Comparison of ENCODE assay signal across 12 cellular contexts in genomic region chr12:120249266-120249874, GRCh38. TPM values are rescaled to one million over a fixed set of nuclear protein-coding genes. Genes with fewer than 3 reads are reported as not detected.
A peak's percentile ranks its signal among the peaks of the same experiment; 100 is the strongest.
DNase-seq lines count a peak whose midpoint lies in the region; ATAC-seq and TF ChIP-seq lines count a peak whose summit lies in the region.
"Had no signal": no experiment of that assay in that cellular context is flagged by ENCODE, and none has a peak within 500 bp of the region (broad histone marks: within the 10 kb centered on the region; RNA-seq: fewer than 3 reads in every experiment).

No MANE protein-coding gene starts in this region.

- H3K4me3 Mint-ChIP-seq in natural killer cell treated with Interleukin-12 subunit alpha and Interleukin-12 subunit beta and Interleukin-15 and Interleukin-18, amount 100 ng/mL, for 72 hours = peak overlapping the region; percentile 91

- no peaks in the 10 kb centered on the region for H3K27me3 ChIP-seq in ACC112 (ENCODE audit: insufficient read depth, low read length)
- H3K27me3 ChIP-seq in dorsolateral prefrontal cortex = no peaks in the 10 kb centered on the region

- no peaks in the 10 kb centered on the region for H3K9me3 Mint-ChIP-seq in natural killer cell treated with Interleukin-12 subunit alpha and Interleukin-12 subunit beta and Interleukin-15 and Interleukin-18, amount 100 ng/mL, for 72 hours

- peak overlapping the region; percentile 40 for H3K4me3 ChIP-seq in ACC112 (ENCODE audit: low read depth, low read length)
- H3K4me3 ChIP-seq in dorsolateral prefrontal cortex = peak overlapping the region in 11 of 59 donors; percentile 2 to 31 (median 12)

- peaks cover 5% of the 10 kb centered on the region for H3K36me3 Mint-ChIP-seq in natural killer cell treated with Interleukin-12 subunit alpha and Interleukin-12 subunit beta and Interleukin-15 and Interleukin-18, amount 100 ng/mL, for 72 hours

- TF ChIP-seq CTCF in dorsolateral prefrontal cortex (IDR thresholded peaks at IDR 0.05 in 54 of 56, conservative IDR thresholded peaks at IDR 0.05 in 2 of 56; ENCODE audit: low read depth in 1 of 56, partially characterized antibody in 56 of 56) = no peak

- peak overlapping the region; percentile 87 to 94 for H3K27ac Mint-ChIP-seq in natural killer cell treated with Interleukin-12 subunit alpha and Interleukin-12 subunit beta and Interleukin-15 and Interleukin-18, amount 100 ng/mL, for 72 hours

- no peak for ATAC-seq in natural killer cell treated with Interleukin-12 subunit alpha and Interleukin-12 subunit beta and Interleukin-15 and Interleukin-18, amount 100 ng/mL, for 72 hours
- ATAC-seq in GM19395 (IDR thresholded peaks at IDR 0.05; ENCODE audit: unreplicated experiment) (no peak), HG02970 (IDR thresholded peaks at IDR 0.05; ENCODE audit: low FRiP score, unreplicated experiment) (no peak)

- H2AFZ ChIP-seq in ACC112 (ENCODE audit: low read length, unreplicated experiment) = no peak overlapping the region

- peaks cover 74% of the 10 kb centered on the region for H3K4me1 ChIP-seq in ACC112 (ENCODE audit: control insufficient read depth, insufficient read depth, low read length, unreplicated experiment)

- H3K27ac ChIP-seq in ACC112 (ENCODE audit: low read depth, low read length) = peak overlapping the region; percentile 79
- H3K27ac ChIP-seq in dorsolateral prefrontal cortex = peak overlapping the region in 34 of 59 donors; percentile 1 to 85 (median 48)

- peaks cover 84% of the 10 kb centered on the region for H3K79me2 ChIP-seq in ACC112 (ENCODE audit: control insufficient read depth, insufficient read depth, low read length, unreplicated experiment)

- no peaks in the 10 kb centered on the region for H3K27me3 Mint-ChIP-seq in natural killer cell treated with Interleukin-12 subunit alpha and Interleukin-12 subunit beta and Interleukin-15 and Interleukin-18, amount 100 ng/mL, for 72 hours

- H3K36me3 ChIP-seq in ACC112 (ENCODE audit: insufficient read depth, low read length) = peaks cover 6% of the 10 kb centered on the region; the same call in 1 of the 2 replicates

- peak; percentile 53 for DNase-seq in LHCN-M2 (ENCODE audit: low read depth)
- DNase-seq in dorsolateral prefrontal cortex = no peak
- DNase-seq in natural killer cell treated with Interleukin-12 subunit alpha and Interleukin-12 subunit beta and Interleukin-15 and Interleukin-18, amount 100 ng/mL, for 72 hours (ENCODE audit: low spot score) = no peak
- DNase-seq in NCI-H1048 (lab: John Stamatoyannopoulos, UW) = no peak
- no peak for DNase-seq in C1 segment of cervical spinal cord (lab: John Stamatoyannopoulos, UW)
- DNase-seq: DMS79, NCI-H187, T-helper 9 cell had no signal

- intact Hi-C loops in dorsolateral prefrontal cortex (cut with DNase I) = no loop called here

- peaks cover 70 to 76% of the 10 kb centered on the region in 2 donors for H3K4me1 Mint-ChIP-seq in natural killer cell treated with Interleukin-12 subunit alpha and Interleukin-12 subunit beta and Interleukin-15 and Interleukin-18, amount 100 ng/mL, for 72 hours (ENCODE audit: low read depth in 2 of 2)

RNA-seq across cellular contexts. Expression of gene PXN, which starts 16.2 kb away (rescaled TPM):
- 152 and 159 TPM in 2 replicates for total RNA-seq in LHCN-M2 (2014; rRNA removed)
- 215 TPM for polyA plus RNA-seq in LHCN-M2 (2012)
- total RNA-seq in dorsolateral prefrontal cortex = 10 to 100 TPM; 15.7 to 57.9 (median 32.8) TPM
- total RNA-seq in natural killer cell treated with Interleukin-12 subunit alpha and Interleukin-12 subunit beta and Interleukin-15 and Interleukin-18, amount 100 ng/mL, for 72 hours = 100 to 1,000 TPM; 133 to 160 TPM

RNA-seq across cellular contexts. Expression of gene RNU4-2, which starts 42.3 kb away (rescaled TPM):
- not detected in 2 replicates for total RNA-seq in LHCN-M2 (2014; rRNA removed)
- 99.3 TPM for polyA plus RNA-seq in LHCN-M2 (2012)
- over 10,000 TPM in 111 of 120 experiments, 1,000 to 10,000 TPM in 9; 2,947 to 35,484 (median 19,179) TPM for total RNA-seq in dorsolateral prefrontal cortex
- total RNA-seq in natural killer cell treated with Interleukin-12 subunit alpha and Interleukin-12 subunit beta and Interleukin-15 and Interleukin-18, amount 100 ng/mL, for 72 hours = 1,000 to 10,000 TPM; 6,345 to 8,722 TPM
- polyA plus RNA-seq: urinary bladder had no signal

RNA-seq across cellular contexts. Expression of gene RNU4-1, which starts 43.7 kb away (rescaled TPM):
- total RNA-seq in LHCN-M2 (2014; rRNA removed) (under 0.01 TPM in 1 of 2 replicates, not detected in the other), dorsolateral prefrontal cortex (1,000 to 10,000 TPM in 110 of 120 experiments, 100 to 1,000 TPM in 10; 125 to 4,648 (median 2,054) TPM)
- polyA plus RNA-seq in LHCN-M2 (2012) = 43.7 TPM
- total RNA-seq in natural killer cell treated with Interleukin-12 subunit alpha and Interleukin-12 subunit beta and Interleukin-15 and Interleukin-18, amount 100 ng/mL, for 72 hours = 1,000 to 10,000 TPM; 1,386 to 2,161 TPM
- polyA plus RNA-seq: urinary bladder had no signal

RNA-seq across cellular contexts. Expression of gene RPLP0, which starts 48.5 kb away (rescaled TPM):
- 3,359 and 3,689 TPM in 2 replicates for total RNA-seq in LHCN-M2 (2014; rRNA removed)
- polyA plus RNA-seq in LHCN-M2 (2012) = 2,988 TPM
- 100 to 1,000 TPM; 199 to 446 (median 270) TPM for total RNA-seq in dorsolateral prefrontal cortex
- 1,000 to 10,000 TPM; 1,757 to 2,186 TPM for total RNA-seq in natural killer cell treated with Interleukin-12 subunit alpha and Interleukin-12 subunit beta and Interleukin-15 and Interleukin-18, amount 100 ng/mL, for 72 hours

RNA-seq across cellular contexts. Expression of gene SIRT4, which starts 52.8 kb away (rescaled TPM):
- total RNA-seq in LHCN-M2 (2014; rRNA removed) (1.6 and 2.1 TPM in 2 replicates), dorsolateral prefrontal cortex (10 to 100 TPM in 10 of 120 experiments, 1 to 10 TPM in 110; 1.9 to 15.5 (median 6.3) TPM)
- 1.2 TPM for polyA plus RNA-seq in LHCN-M2 (2012)
- total RNA-seq in natural killer cell treated with Interleukin-12 subunit alpha and Interleukin-12 subunit beta and Interleukin-15 and Interleukin-18, amount 100 ng/mL, for 72 hours = 1 to 10 TPM; 2.4 to 2.6 TPM

Comparison
In these comparisons a context has a peak if more than half of its experiments do, and no peak if none do; other contexts are left out.
1. RNA of gene RNU4-2, which starts 42.3 kb away (total RNA-seq): 2,947 to 35,484 TPM in dorsolateral prefrontal cortex and 6,345 to 8,722 TPM in natural killer cell treated with Interleukin-12 subunit alpha and Interleukin-12 subunit beta and Interleukin-15 and Interleukin-18, amount 100 ng/mL, for 72 hours; not detected in LHCN-M2; every median in the first group is over 1,000 times any median in the second.
2. RNA of gene RNU4-1, which starts 43.7 kb away (total RNA-seq): 1,386 to 2,161 TPM in natural killer cell treated with Interleukin-12 subunit alpha and Interleukin-12 subunit beta and Interleukin-15 and Interleukin-18, amount 100 ng/mL, for 72 hours and 125 to 4,648 TPM in dorsolateral prefrontal cortex; under 0.01 TPM in LHCN-M2; every median in the first group is over 100 times any median in the second.